Comparison of ENCODE assay signal across 8 cellular contexts in genomic region chr7:99504603-99505323, GRCh38. TPM values are rescaled to one million over a fixed set of nuclear protein-coding genes. Genes with fewer than 3 reads are reported as not detected.
DNase-seq lines count a peak whose midpoint lies in the region; ATAC-seq and TF ChIP-seq lines count a peak whose summit lies in the region.

ZKSCAN5 (plus strand) TSS chr7:99504662; CDS start chr7:99506045, 1,383 bp downstream.

- H3K36me3 Mint-ChIP-seq in chondrocyte (ENCODE audit: low read depth): no peaks in the 10 kb centered on the region

- peak within 1 kb of the TSS; percentile 99 for H3K27ac Mint-ChIP-seq in chondrocyte (ENCODE audit: unreplicated experiment)

- H3K27me3 Mint-ChIP-seq in chondrocyte (ENCODE audit: low read depth): no peaks in the 10 kb centered on the region

- ATAC-seq in HG03432 (IDR thresholded peaks at IDR 0.05; ENCODE audit: unreplicated experiment): peak; percentile 82

- peaks cover 27% of the 10 kb centered on the region for H3K4me1 Mint-ChIP-seq in chondrocyte (ENCODE audit: low read depth)

- no peak for TF ChIP-seq CTCF in chondrocyte (IDR thresholded peaks at IDR 0.05)

- peak within 1 kb of the TSS; percentile 95 for H3K4me3 Mint-ChIP-seq in chondrocyte (ENCODE audit: unreplicated experiment)

- H3K9me3 Mint-ChIP-seq in chondrocyte (ENCODE audit: low read depth): no peaks in the 10 kb centered on the region

- DNase-seq in Ammon's horn (ENCODE audit: low spot score): peak; percentile 97
- peak; percentile 83 for DNase-seq in NCI-H510A (lab: John Stamatoyannopoulos, UW)
- peak; percentile 94 for DNase-seq in activated CD4-positive, alpha-beta T cell treated with anti-CD3 and anti-CD28 coated beads for 1 hour
- DNase-seq in chondrocyte (ENCODE audit: low spot score): peak; percentile 100
- DNase-seq in kidney glomerular epithelial cell (lab: John Stamatoyannopoulos, UW): peak; percentile 96
- DNase-seq in stimulated activated CD4-positive, alpha-beta T cell treated with anti-CD3 and anti-CD28 coated beads, Interleukin-15, amount 100 ng/mL, for 48 hours (ENCODE audit: low read depth in 2 of 2): peak; percentile 95 to 96

- TF ChIP-seq POLR2A in GM19193 (IDR thresholded peaks at IDR 0.05; ENCODE audit: extremely low read depth, insufficient read depth, insufficient read length): peak; percentile 78

RNA-seq across cellular contexts. Expression of gene ZKSCAN5, which starts in this region (rescaled TPM):
- 11.5 to 12.4 TPM (median 11.5 TPM) in 3 replicates for total RNA-seq in chondrocyte

Comparison
In these comparisons a context has a peak if more than half of its experiments do, and no peak if none do; other contexts are left out.
1. Peak in every context shown above with its lines: DNase-seq and ATAC-seq.